ENCODE assay signal across 19 cellular contexts in the genomic region with DNA sequence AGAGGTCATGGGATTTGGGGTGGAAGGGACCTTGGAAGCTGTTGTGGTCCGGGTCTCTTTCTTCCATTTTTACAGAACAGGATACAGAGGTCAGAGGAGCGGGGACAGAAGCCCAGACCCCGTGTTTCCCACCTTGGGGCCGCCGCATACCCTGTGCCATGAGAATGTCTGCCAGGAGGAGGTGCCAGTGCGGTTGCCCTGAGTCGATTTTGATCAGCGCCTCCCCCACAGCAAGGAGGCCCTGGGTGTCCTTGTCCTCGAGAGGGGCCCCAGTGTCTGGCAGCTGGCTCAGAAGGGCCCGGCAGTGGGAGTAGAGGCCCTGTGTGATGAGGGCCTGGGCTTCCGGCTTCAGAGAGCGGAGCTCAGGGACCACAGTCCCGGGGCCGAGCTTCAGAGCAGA. TPM values are rescaled to one million over a fixed set of nuclear protein-coding genes. Genes with fewer than 3 reads are reported as not detected.
"Had no signal": no experiment of that assay in that cellular context is flagged by ENCODE, and none has a peak within 500 bp of the region (broad histone marks: within the 10 kb centered on the region; RNA-seq: fewer than 3 reads in every experiment).

No MANE protein-coding gene starts in this region.

- H3K4me3 Mint-ChIP-seq: activated CD4-positive, alpha-beta memory T cell treated with anti-CD3 and anti-CD28 coated beads for 36 hours; activated CD4-positive, alpha-beta T cell treated with anti-CD3 and anti-CD28 coated beads for 36 hours; activated T-cell treated with anti-CD3 and anti-CD28 coated beads, Interleukin-2, amount 50 U/mL, for 4 hours; T-cell; WTC11 had no signal

- H3K27me3 ChIP-seq: breast epithelium had no signal

- H3K9me3 ChIP-seq: gastrocnemius medialis had no signal

- ATAC-seq: activated CD4-positive, alpha-beta T cell treated with anti-CD3 and anti-CD28 coated beads for 36 hours; activated naive CD4-positive, alpha-beta T cell treated with anti-CD3 and anti-CD28 coated beads, Interleukin-2, amount 50 U/mL, for 72 hours; activated T-cell treated with anti-CD3 and anti-CD28 coated beads, Interleukin-2, amount 50 U/mL, for 4 hours; gastrocnemius medialis; T-cell; WTC11 had no signal

- H3K27ac Mint-ChIP-seq: activated CD4-positive, alpha-beta memory T cell treated with anti-CD3 and anti-CD28 coated beads for 36 hours; activated CD4-positive, alpha-beta T cell treated with anti-CD3 and anti-CD28 coated beads for 36 hours; activated naive CD4-positive, alpha-beta T cell treated with anti-CD3 and anti-CD28 coated beads, Interleukin-2, amount 50 U/mL, for 72 hours; nephron; T-cell; type B pancreatic cell; WTC11 had no signal

- H3K27me3 Mint-ChIP-seq: activated CD4-positive, alpha-beta memory T cell treated with anti-CD3 and anti-CD28 coated beads for 36 hours; activated CD4-positive, alpha-beta T cell treated with anti-CD3 and anti-CD28 coated beads for 36 hours; type B pancreatic cell had no signal

- H3K36me3 ChIP-seq: breast epithelium, esophagus muscularis mucosa, gastrocnemius medialis, thoracic aorta had no signal

- H3K4me1 Mint-ChIP-seq: activated CD4-positive, alpha-beta T cell treated with anti-CD3 and anti-CD28 coated beads for 36 hours; WTC11 had no signal

- DNase-seq: activated CD4-positive, alpha-beta T cell treated with anti-CD3 and anti-CD28 coated beads for 36 hours; activated gamma-delta T cell; activated T-cell treated with anti-CD3 and anti-CD28 coated beads, Interleukin-2, amount 50 U/mL, for 4 hours; gastrocnemius medialis; hypothalamus; mesenchymal stem cell; stimulated activated CD4-positive, alpha-beta T cell treated with anti-CD3 and anti-CD28 coated beads, Interleukin-4, amount 100 ng/mL, for 24 hours; stimulated activated naive CD4-positive, alpha-beta T cell treated with Interleukin-2 at 50 U/mL for 16 hours; T-helper 9 cell had no signal

- H3K4me3 ChIP-seq: breast epithelium, coronary artery, esophagus muscularis mucosa, gastrocnemius medialis, thoracic aorta had no signal

- H3K36me3 Mint-ChIP-seq: T-cell, type B pancreatic cell had no signal

- H3K27ac ChIP-seq: breast epithelium, coronary artery, esophagus muscularis mucosa, gastrocnemius medialis, thoracic aorta had no signal

RNA-seq across cellular contexts. Expression of a gene that starts 12.3 kb away (rescaled TPM):
- total RNA-seq: gastrocnemius medialis, thoracic aorta, WTC11 had no signal
